In genomic region chr3:195034101-195034500, GRCh38 we compare ENCODE assay signal across 2 cellular contexts.
TF ChIP-seq lines count a peak whose summit lies in the region.

No MANE protein-coding gene starts in this region.

TF ChIP-seq in GM23338, 12 proteins besides CTCF, POLR2A, EP300 and RAD21 (continued from another document):
- TF ChIP-seq ETS1 (IDR thresholded peaks at IDR 0.05) (no peak), NANOG (IDR thresholded peaks at IDR 0.05; ENCODE audit: borderline replicate concordance) (no peak)
TF ChIP-seq in GM23338: peak in this region for 0.

TF ChIP-seq in SK-N-SH, 30 proteins besides CTCF, POLR2A, EP300 and RAD21 (continued from another document):
- TF ChIP-seq, protein P1, sequence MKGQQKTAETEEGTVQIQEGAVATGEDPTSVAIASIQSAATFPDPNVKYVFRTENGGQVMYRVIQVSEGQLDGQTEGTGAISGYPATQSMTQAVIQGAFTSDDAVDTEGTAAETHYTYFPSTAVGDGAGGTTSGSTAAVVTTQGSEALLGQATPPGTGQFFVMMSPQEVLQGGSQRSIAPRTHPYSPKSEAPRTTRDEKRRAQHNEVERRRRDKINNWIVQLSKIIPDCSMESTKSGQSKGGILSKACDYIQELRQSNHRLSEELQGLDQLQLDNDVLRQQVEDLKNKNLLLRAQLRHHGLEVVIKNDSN (IDR thresholded peaks at IDR 0.05; ENCODE audit: borderline replicate concordance, low read depth): no peak
- no peak for TF ChIP-seq FOSL2 (IDR thresholded peaks at IDR 0.05; ENCODE audit: borderline replicate concordance, low read depth)
- TF ChIP-seq, protein P2, sequence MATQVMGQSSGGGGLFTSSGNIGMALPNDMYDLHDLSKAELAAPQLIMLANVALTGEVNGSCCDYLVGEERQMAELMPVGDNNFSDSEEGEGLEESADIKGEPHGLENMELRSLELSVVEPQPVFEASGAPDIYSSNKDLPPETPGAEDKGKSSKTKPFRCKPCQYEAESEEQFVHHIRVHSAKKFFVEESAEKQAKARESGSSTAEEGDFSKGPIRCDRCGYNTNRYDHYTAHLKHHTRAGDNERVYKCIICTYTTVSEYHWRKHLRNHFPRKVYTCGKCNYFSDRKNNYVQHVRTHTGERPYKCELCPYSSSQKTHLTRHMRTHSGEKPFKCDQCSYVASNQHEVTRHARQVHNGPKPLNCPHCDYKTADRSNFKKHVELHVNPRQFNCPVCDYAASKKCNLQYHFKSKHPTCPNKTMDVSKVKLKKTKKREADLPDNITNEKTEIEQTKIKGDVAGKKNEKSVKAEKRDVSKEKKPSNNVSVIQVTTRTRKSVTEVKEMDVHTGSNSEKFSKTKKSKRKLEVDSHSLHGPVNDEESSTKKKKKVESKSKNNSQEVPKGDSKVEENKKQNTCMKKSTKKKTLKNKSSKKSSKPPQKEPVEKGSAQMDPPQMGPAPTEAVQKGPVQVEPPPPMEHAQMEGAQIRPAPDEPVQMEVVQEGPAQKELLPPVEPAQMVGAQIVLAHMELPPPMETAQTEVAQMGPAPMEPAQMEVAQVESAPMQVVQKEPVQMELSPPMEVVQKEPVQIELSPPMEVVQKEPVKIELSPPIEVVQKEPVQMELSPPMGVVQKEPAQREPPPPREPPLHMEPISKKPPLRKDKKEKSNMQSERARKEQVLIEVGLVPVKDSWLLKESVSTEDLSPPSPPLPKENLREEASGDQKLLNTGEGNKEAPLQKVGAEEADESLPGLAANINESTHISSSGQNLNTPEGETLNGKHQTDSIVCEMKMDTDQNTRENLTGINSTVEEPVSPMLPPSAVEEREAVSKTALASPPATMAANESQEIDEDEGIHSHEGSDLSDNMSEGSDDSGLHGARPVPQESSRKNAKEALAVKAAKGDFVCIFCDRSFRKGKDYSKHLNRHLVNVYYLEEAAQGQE (IDR thresholded peaks at IDR 0.05; ENCODE audit: low read depth, low read length): no peak
- TF ChIP-seq SIN3A (IDR thresholded peaks at IDR 0.05; ENCODE audit: borderline replicate concordance, low read depth, low read length): no peak
- no peak for TF ChIP-seq NFIC (IDR thresholded peaks at IDR 0.05; ENCODE audit: borderline replicate concordance)
- no peak for TF ChIP-seq YY1 (IDR thresholded peaks at IDR 0.05; ENCODE audit: low read depth)
- no peak for TF ChIP-seq TAF1 (IDR thresholded peaks at IDR 0.05; ENCODE audit: borderline replicate concordance, low read depth, low read length)
- TF ChIP-seq POLR2AphosphoS5 (IDR thresholded peaks at IDR 0.05; ENCODE audit: low read depth, low read length): no peak
- TF ChIP-seq RXRA (IDR thresholded peaks at IDR 0.05; ENCODE audit: borderline replicate concordance, low read depth): no peak
- no peak for TF ChIP-seq ELF1 (IDR thresholded peaks at IDR 0.05)
- no peak for TF ChIP-seq RFX5 (IDR thresholded peaks at IDR 0.05; ENCODE audit: low read length)
- TF ChIP-seq GABPA (IDR thresholded peaks at IDR 0.05; ENCODE audit: low read depth): no peak
- TF ChIP-seq, protein P3, sequence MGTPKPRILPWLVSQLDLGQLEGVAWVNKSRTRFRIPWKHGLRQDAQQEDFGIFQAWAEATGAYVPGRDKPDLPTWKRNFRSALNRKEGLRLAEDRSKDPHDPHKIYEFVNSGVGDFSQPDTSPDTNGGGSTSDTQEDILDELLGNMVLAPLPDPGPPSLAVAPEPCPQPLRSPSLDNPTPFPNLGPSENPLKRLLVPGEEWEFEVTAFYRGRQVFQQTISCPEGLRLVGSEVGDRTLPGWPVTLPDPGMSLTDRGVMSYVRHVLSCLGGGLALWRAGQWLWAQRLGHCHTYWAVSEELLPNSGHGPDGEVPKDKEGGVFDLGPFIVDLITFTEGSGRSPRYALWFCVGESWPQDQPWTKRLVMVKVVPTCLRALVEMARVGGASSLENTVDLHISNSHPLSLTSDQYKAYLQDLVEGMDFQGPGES (IDR thresholded peaks at IDR 0.05; ENCODE audit: low read depth, low read length): no peak
- TF ChIP-seq SMC3 (IDR thresholded peaks at IDR 0.05; ENCODE audit: low read depth, low read length): no peak
- TF ChIP-seq FOXM1 (IDR thresholded peaks at IDR 0.05; ENCODE audit: low read depth): no peak
TF ChIP-seq in SK-N-SH: peak in this region for 0.
